20 cellular contexts compared by ENCODE assay signal in the genomic region with DNA sequence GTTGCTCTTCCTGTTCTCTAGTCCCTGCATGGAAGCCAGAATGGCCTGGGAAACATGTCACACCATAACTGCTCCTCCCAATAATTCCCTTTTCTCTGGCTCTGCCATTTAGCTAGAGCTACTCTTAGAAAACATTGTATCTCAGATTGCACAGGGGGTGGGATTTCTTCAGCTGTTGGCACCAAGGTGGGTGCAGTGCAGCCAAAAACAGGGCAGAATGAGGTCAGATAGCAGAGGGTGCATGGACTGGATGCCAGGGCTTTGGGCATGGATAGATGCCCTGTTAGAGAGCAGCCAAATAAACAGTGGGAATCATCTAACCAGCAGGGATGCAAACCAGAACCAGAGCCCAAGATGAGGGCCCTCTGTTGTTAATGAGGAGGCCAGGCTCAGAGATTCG. TPM values are rescaled to one million over a fixed set of nuclear protein-coding genes. Genes with fewer than 3 reads are reported as not detected.
DNase-seq lines count a peak whose midpoint lies in the region; ATAC-seq lines count a peak whose summit lies in the region.
"Had no signal": no experiment of that assay in that cellular context is flagged by ENCODE, and none has a peak within 500 bp of the region (broad histone marks: within the 10 kb centered on the region; RNA-seq: fewer than 3 reads in every experiment).

No MANE protein-coding gene starts in this region.

- peaks cover 0 to 14% (median 0%) of the 10 kb centered on the region in 3 donors for H3K36me3 Mint-ChIP-seq in naive thymus-derived CD8-positive, alpha-beta T cell

- H3K27ac Mint-ChIP-seq in naive thymus-derived CD8-positive, alpha-beta T cell = peak overlapping the region in 1 of 10 donors; percentile 31

- no peak overlapping the region for H3K4me3 Mint-ChIP-seq in naive thymus-derived CD8-positive, alpha-beta T cell

- peaks cover 43 to 83% (median 54%) of the 10 kb centered on the region in 5 donors for H3K27me3 Mint-ChIP-seq in naive thymus-derived CD8-positive, alpha-beta T cell

- H3K9me3 Mint-ChIP-seq in naive thymus-derived CD8-positive, alpha-beta T cell = peaks cover 0 to 17% (median 0%) of the 10 kb centered on the region in 9 donors

- peaks cover 2 to 4% (median 2%) of the 10 kb centered on the region in 4 donors for H3K4me1 Mint-ChIP-seq in naive thymus-derived CD8-positive, alpha-beta T cell

- DNase-seq in anterior cingulate cortex (lab: John Stamatoyannopoulos, UW) (peak in 46 of 58 donors; percentile 9 to 91 (median 57)), globus pallidus (ENCODE audit: low spot score) (peak; percentile 84), nucleus accumbens (lab: John Stamatoyannopoulos, UW) (peak in 46 of 56 donors; percentile 20 to 85 (median 52)), NCI-H1930 (lab: John Stamatoyannopoulos, UW) (no peak), GOT3 (lab: John Stamatoyannopoulos, UW) (no peak)
- DNase-seq in naive thymus-derived CD8-positive, alpha-beta T cell = no peak
- DNase-seq: AML-193, DMS 273 treated with DMSO at 0.1 percent for 48 hours, DND-41, Kasumi-1, MG63, NCI-H1048, NCI-H1436, NCI-H2029, NCI-H2171, NCI-H446 treated with DMSO at 0.1 percent for 48 hours, NCI-H69, Peyer's patch had no signal

- ATAC-seq in HG02970 (IDR thresholded peaks at IDR 0.05; ENCODE audit: low FRiP score, unreplicated experiment) = no peak
- ATAC-seq in naive thymus-derived CD8-positive, alpha-beta T cell = no peak

- POLR2A ChIA-PET in naive thymus-derived CD8-positive, alpha-beta T cell (lab: Charles Lee) = no interaction called here

RNA-seq across cellular contexts. Expression of a gene that starts 4.9 kb away (rescaled TPM):
- total RNA-seq in naive thymus-derived CD8-positive, alpha-beta T cell = not detected
- under 1 TPM in 1 of 3 donors, not detected in 2; 0.14 TPM for polyA plus RNA-seq in naive thymus-derived CD8-positive, alpha-beta T cell
- total RNA-seq: Peyer's patch, SJSA1 had no signal

Comparison
In these comparisons a context has a peak if more than half of its experiments do, and no peak if none do; other contexts are left out.
1. DNase-seq: peak in anterior cingulate cortex (46 of 58), globus pallidus (single experiment) and nucleus accumbens (46 of 56); none in NCI-H1930 (0 of 2), GOT3 (single experiment) and naive thymus-derived CD8-positive, alpha-beta T cell (0 of 10).